Comparison of ENCODE assay signal across 18 cellular contexts in genomic region chr4:786074-786741, GRCh38. TPM values are rescaled to one million over a fixed set of nuclear protein-coding genes. Genes with fewer than 3 reads are reported as not detected.
A peak's percentile ranks its signal among the peaks of the same experiment; 100 is the strongest.
DNase-seq lines count a peak whose midpoint lies in the region; ATAC-seq, FAIRE-seq and TF ChIP-seq lines count a peak whose summit lies in the region.
"Had no signal": no experiment of that assay in that cellular context is flagged by ENCODE, and none has a peak within 500 bp of the region (broad histone marks: within the 10 kb centered on the region; RNA-seq: fewer than 3 reads in every experiment).

No MANE protein-coding gene starts in this region.

- H3K27ac Mint-ChIP-seq in astrocyte (ENCODE audit: unreplicated experiment) = no peak overlapping the region
- H3K27ac Mint-ChIP-seq: activated CD4-positive, alpha-beta memory T cell treated with anti-CD3 and anti-CD28 coated beads, Interleukin-2, amount 10 ng/mL, durations not matched to agents 7 days and 5 days; activated naive CD4-positive, alpha-beta T cell treated with anti-CD3 and anti-CD28 coated beads for 36 hours; stimulated activated naive CD8-positive, alpha-beta T cell treated with anti-CD3 and anti-CD28 coated beads, Interleukin-15, amount 100 ng/mL, for 72 hours had no signal

- H3K36me3 ChIP-seq in astrocyte (ENCODE audit: insufficient read depth, low read length) (no peaks in the 10 kb centered on the region), gastroesophageal sphincter (no peaks in the 10 kb centered on the region), osteoblast (ENCODE audit: insufficient read depth, low read length) (no peaks in the 10 kb centered on the region), upper lobe of left lung (no peaks in the 10 kb centered on the region)

- peaks cover 40% of the 10 kb centered on the region for H3K27me3 Mint-ChIP-seq in astrocyte (ENCODE audit: low read depth, unreplicated experiment)

- H4K20me1 ChIP-seq in astrocyte (ENCODE audit: insufficient read depth, low read length) = no peaks in the 10 kb centered on the region
- peaks cover 3% of the 10 kb centered on the region for H4K20me1 ChIP-seq in osteoblast (ENCODE audit: insufficient read depth, low read length)

- no peak for DNase-seq in astrocyte (ENCODE audit: low read depth)
- peak; percentile 66 for DNase-seq in osteoblast (ENCODE audit: insufficient read length, low spot score, missing footprints)
- peak in 1 of 2 donors; percentile 83 for DNase-seq in upper lobe of left lung
- DNase-seq in NCI-H1436 (lab: John Stamatoyannopoulos, UW) = no peak
- no peak for DNase-seq in RKO (ENCODE audit: low spot score)
- DNase-seq: activated naive CD4-positive, alpha-beta T cell treated with anti-CD3 and anti-CD28 coated beads for 36 hours; CD8-positive, alpha-beta memory T cell; GF-D8; kidney glomerular epithelial cell; NCI-H345; occipital lobe; stimulated activated CD4-positive, alpha-beta T cell treated with anti-CD3 and anti-CD28 coated beads, Interleukin-4, amount 100 ng/mL, for 24 hours; stimulated activated naive CD8-positive, alpha-beta T cell treated with anti-CD3 and anti-CD28 coated beads, Interleukin-15, amount 100 ng/mL, for 72 hours had no signal

- no CpG with 5 or more reads among the region's 72 CpGs for WGBS in gastroesophageal sphincter (ENCODE audit: low coverage in 1 of 2), 2 donors
- 0 to 10% methylated on average over 5 to 22 of the region's 72 CpGs for WGBS in upper lobe of left lung, 2 donors

- peaks cover 27% of the 10 kb centered on the region for H3K27me3 ChIP-seq in astrocyte (ENCODE audit: insufficient read depth, low read length)
- H3K27me3 ChIP-seq in gastroesophageal sphincter = peaks cover 66% of the 10 kb centered on the region
- H3K27me3 ChIP-seq in osteoblast (ENCODE audit: insufficient read depth, low read length) = peaks cover 30% of the 10 kb centered on the region
- H3K27me3 ChIP-seq in upper lobe of left lung = peaks cover 0 to 28% (median 19%) of the 10 kb centered on the region in 4 donors

- H3K27ac ChIP-seq in astrocyte (ENCODE audit: low read depth, low read length) (no peak overlapping the region), gastroesophageal sphincter (peak overlapping the region in 3 of 4 donors; percentile 62 to 69 (median 66)), osteoblast (ENCODE audit: low read depth, low read length) (no peak overlapping the region), upper lobe of left lung (peak overlapping the region; percentile 69 to 82 (median 75))

- FAIRE-seq in astrocyte (lab: Jason Lieb, UNC) = no peak
- FAIRE-seq: colon had no signal

- no peak for TF ChIP-seq EP300 in gastroesophageal sphincter (IDR thresholded peaks at IDR 0.05)
- TF ChIP-seq EP300 in upper lobe of left lung (IDR thresholded peaks at IDR 0.05) = no peak

- H3K9me3 Mint-ChIP-seq in astrocyte (ENCODE audit: unreplicated experiment) = no peaks in the 10 kb centered on the region
- H3K9me3 Mint-ChIP-seq: activated CD4-positive, alpha-beta memory T cell treated with anti-CD3 and anti-CD28 coated beads, Interleukin-2, amount 10 ng/mL, durations not matched to agents 7 days and 5 days; activated naive CD4-positive, alpha-beta T cell treated with anti-CD3 and anti-CD28 coated beads for 36 hours; stimulated activated naive CD8-positive, alpha-beta T cell treated with anti-CD3 and anti-CD28 coated beads, Interleukin-15, amount 100 ng/mL, for 72 hours had no signal

- peaks cover 7% of the 10 kb centered on the region for H3K4me1 ChIP-seq in astrocyte (ENCODE audit: insufficient read depth, low read length)
- peaks cover 0 to 37% (median 15%) of the 10 kb centered on the region in 3 donors for H3K4me1 ChIP-seq in gastroesophageal sphincter
- peaks cover 6% of the 10 kb centered on the region for H3K4me1 ChIP-seq in osteoblast (ENCODE audit: insufficient read depth, low read length)
- H3K4me1 ChIP-seq in upper lobe of left lung = peaks cover 25 to 37% (median 30%) of the 10 kb centered on the region in 4 donors

- H2AFZ ChIP-seq in astrocyte (ENCODE audit: low read depth, low read length) (no peak overlapping the region), osteoblast (ENCODE audit: low read length) (no peak overlapping the region)

- peaks cover 1% of the 10 kb centered on the region for H3K4me1 Mint-ChIP-seq in astrocyte (ENCODE audit: low read depth, unreplicated experiment)

- H3K4me2 ChIP-seq in astrocyte (ENCODE audit: low read length) (peak overlapping the region; percentile 26), osteoblast (ENCODE audit: insufficient read depth, low read length) (no peak overlapping the region)

- no peak overlapping the region for H3K9ac ChIP-seq in astrocyte (ENCODE audit: low read length)

- H3K9me3 ChIP-seq in astrocyte (ENCODE audit: insufficient read depth, low read depth, low read length) (no peaks in the 10 kb centered on the region), gastroesophageal sphincter (no peaks in the 10 kb centered on the region), osteoblast (ENCODE audit: low read depth, low read length) (no peaks in the 10 kb centered on the region), upper lobe of left lung (no peaks in the 10 kb centered on the region)

- H3K36me3 Mint-ChIP-seq in astrocyte (ENCODE audit: low read depth, unreplicated experiment) = peaks cover 3% of the 10 kb centered on the region

- peaks cover 5% of the 10 kb centered on the region for H3K79me2 ChIP-seq in astrocyte (ENCODE audit: insufficient read depth, low read length)
- peaks cover 4% of the 10 kb centered on the region for H3K79me2 ChIP-seq in osteoblast (ENCODE audit: insufficient read depth, low read length)

- no peak for TF ChIP-seq POLR2A in gastroesophageal sphincter (IDR thresholded peaks at IDR 0.05)
- no peak for TF ChIP-seq POLR2A in upper lobe of left lung (IDR thresholded peaks at IDR 0.05)

- no peak for ATAC-seq in gastroesophageal sphincter
- no peak for ATAC-seq in upper lobe of left lung (ENCODE audit: low FRiP score in 2 of 2)
- no peak for ATAC-seq in HG02852 (IDR thresholded peaks at IDR 0.05; ENCODE audit: unreplicated experiment)
- ATAC-seq: stimulated activated naive CD8-positive, alpha-beta T cell treated with anti-CD3 and anti-CD28 coated beads, Interleukin-15, amount 100 ng/mL, for 72 hours had no signal

- no peak overlapping the region for H3K4me3 ChIP-seq in astrocyte (ENCODE audit: insufficient read depth, low read depth, low read length)
- peak overlapping the region; percentile 1 to 55 for H3K4me3 ChIP-seq in gastroesophageal sphincter
- no peak overlapping the region for H3K4me3 ChIP-seq in osteoblast (ENCODE audit: insufficient read depth, low read length)
- H3K4me3 ChIP-seq in upper lobe of left lung = peak overlapping the region; percentile 18 to 53 (median 44)

- TF ChIP-seq CTCF in astrocyte (IDR thresholded peaks at IDR 0.05; ENCODE audit: insufficient read depth, low read depth, low read length) = no peak
- no peak for TF ChIP-seq CTCF in gastroesophageal sphincter (IDR thresholded peaks at IDR 0.05)
- TF ChIP-seq CTCF in osteoblast (IDR thresholded peaks at IDR 0.05; ENCODE audit: extremely low read depth, low read depth, low read length) = no peak
- no peak for TF ChIP-seq CTCF in upper lobe of left lung (IDR thresholded peaks at IDR 0.05)

- no peak overlapping the region for H3K4me3 Mint-ChIP-seq in astrocyte (ENCODE audit: unreplicated experiment)
- H3K4me3 Mint-ChIP-seq: activated CD4-positive, alpha-beta memory T cell treated with anti-CD3 and anti-CD28 coated beads, Interleukin-2, amount 10 ng/mL, durations not matched to agents 7 days and 5 days had no signal

RNA-seq across cellular contexts. Expression of gene CPLX1, which starts 39.7 kb away (rescaled TPM):
- total RNA-seq in astrocyte (0.41 and 1.9 TPM in 2 replicates), gastroesophageal sphincter (under 1 TPM in 3 of 4 donors, not detected in 1; 0.31 to 0.96 (median 0.54) TPM), osteoblast (not detected in 2 replicates), upper lobe of left lung (1 to 10 TPM in 5 of 6 donors, under 1 TPM in 1; 0.61 to 4.2 (median 1.8) TPM)
- total RNA-seq: fibroblast of villous mesenchyme had no signal

Comparison
In these comparisons a context has a peak if more than half of its experiments do, and no peak if none do; other contexts are left out.
1. H3K27ac ChIP-seq: peak in gastroesophageal sphincter (3 of 4) and upper lobe of left lung (4 of 4); none in astrocyte (single experiment) and osteoblast (single experiment).
2. H3K4me3 ChIP-seq: peak in gastroesophageal sphincter (2 of 2) and upper lobe of left lung (4 of 4); none in astrocyte (single experiment) and osteoblast (single experiment).